In the genomic region with DNA sequence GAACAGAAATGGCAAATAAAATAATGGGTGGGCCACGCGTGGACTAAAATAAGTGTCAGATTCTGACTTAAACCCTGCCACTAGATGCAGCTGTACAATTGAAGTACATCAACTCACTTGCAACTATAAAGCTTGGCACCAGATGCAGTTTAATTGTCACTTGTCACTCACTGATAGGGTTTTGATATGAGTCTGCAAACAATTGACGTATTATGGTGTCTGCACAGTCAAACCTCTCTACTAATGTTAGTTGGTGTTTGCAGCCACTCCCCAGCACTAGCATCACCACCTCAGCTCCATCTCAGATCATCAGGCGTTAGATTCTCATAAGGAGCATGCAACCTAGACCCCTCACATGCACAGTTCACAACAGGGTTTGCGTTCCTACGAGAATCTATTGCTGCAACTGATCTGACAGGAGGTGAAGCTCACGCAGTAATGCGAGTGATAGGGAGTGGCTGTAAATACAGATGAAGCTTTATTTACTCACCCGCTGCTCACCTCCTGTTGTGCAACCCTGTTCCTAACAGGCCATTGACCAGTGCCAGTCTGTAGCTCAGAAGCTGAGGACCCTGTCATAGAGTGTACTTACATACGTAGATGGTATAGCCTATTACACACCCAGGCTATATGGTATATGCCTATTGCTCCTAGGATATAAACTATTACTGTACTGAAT, we compare ENCODE assay signal across 1 cellular context.
TF ChIP-seq lines count a peak whose summit lies in the region.

No MANE protein-coding gene starts in this region.

TF ChIP-seq in HepG2, 621 proteins besides CTCF, POLR2A, EP300 and RAD21 (continued from another document and continues in another):
- TF ChIP-seq, protein P1, sequence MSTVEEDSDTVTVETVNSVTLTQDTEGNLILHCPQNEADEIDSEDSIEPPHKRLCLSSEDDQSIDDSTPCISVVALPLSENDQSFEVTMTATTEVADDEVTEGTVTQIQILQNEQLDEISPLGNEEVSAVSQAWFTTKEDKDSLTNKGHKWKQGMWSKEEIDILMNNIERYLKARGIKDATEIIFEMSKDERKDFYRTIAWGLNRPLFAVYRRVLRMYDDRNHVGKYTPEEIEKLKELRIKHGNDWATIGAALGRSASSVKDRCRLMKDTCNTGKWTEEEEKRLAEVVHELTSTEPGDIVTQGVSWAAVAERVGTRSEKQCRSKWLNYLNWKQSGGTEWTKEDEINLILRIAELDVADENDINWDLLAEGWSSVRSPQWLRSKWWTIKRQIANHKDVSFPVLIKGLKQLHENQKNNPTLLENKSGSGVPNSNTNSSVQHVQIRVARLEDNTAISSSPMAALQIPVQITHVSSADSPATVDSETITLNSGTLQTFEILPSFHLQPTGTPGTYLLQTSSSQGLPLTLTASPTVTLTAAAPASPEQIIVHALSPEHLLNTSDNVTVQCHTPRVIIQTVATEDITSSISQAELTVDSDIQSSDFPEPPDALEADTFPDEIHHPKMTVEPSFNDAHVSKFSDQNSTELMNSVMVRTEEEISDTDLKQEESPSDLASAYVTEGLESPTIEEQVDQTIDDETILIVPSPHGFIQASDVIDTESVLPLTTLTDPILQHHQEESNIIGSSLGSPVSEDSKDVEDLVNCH (CRISPR knock-in tag; IDR thresholded peaks at IDR 0.05), result no peak
- TF ChIP-seq ZMYM4 (CRISPR knock-in tag; IDR thresholded peaks at IDR 0.05) (peak; percentile 86), ZBTB7B (CRISPR knock-in tag; IDR thresholded peaks at IDR 0.05) (peak; percentile 57; the same call in 1 of the 2 replicates), ZNF34 (CRISPR knock-in tag; IDR thresholded peaks at IDR 0.05; ENCODE audit: borderline replicate concordance) (peak; percentile 84; the same call in 1 of the 2 replicates), ZNF839 (CRISPR knock-in tag; IDR thresholded peaks at IDR 0.05; ENCODE audit: borderline replicate concordance) (no peak), NFATC3 (CRISPR knock-in tag; IDR thresholded peaks at IDR 0.05) (no peak), SMYD3 (CRISPR knock-in tag; IDR thresholded peaks at IDR 0.05) (no peak), MEIS2 (CRISPR knock-in tag; IDR thresholded peaks at IDR 0.05) (peak; percentile 86), NR2F6 (IDR thresholded peaks at IDR 0.05) (no peak), NR2F6 (CRISPR knock-in tag; IDR thresholded peaks at IDR 0.05) (peak; percentile 80), ZFP41 (CRISPR knock-in tag; IDR thresholded peaks at IDR 0.05; ENCODE audit: borderline replicate concordance) (no peak), ZNF432 (CRISPR knock-in tag; IDR thresholded peaks at IDR 0.05; ENCODE audit: borderline replicate concordance) (no peak), ZSCAN29 (CRISPR knock-in tag; conservative IDR thresholded peaks at IDR 0.05) (0 out of 2 replicates have a peak, but pooled peaks have one; percentile 59), ZSCAN12 (CRISPR knock-in tag; IDR thresholded peaks at IDR 0.05) (no peak), SKI (IDR thresholded peaks at IDR 0.05; ENCODE audit: partially characterized antibody) (no peak), ZNF616 (CRISPR knock-in tag; IDR thresholded peaks at IDR 0.05; ENCODE audit: low read depth) (no peak), CREM (IDR thresholded peaks at IDR 0.05) (peak; percentile 57; the same call in 1 of the 2 replicates), CREM (CRISPR knock-in tag; IDR thresholded peaks at IDR 0.05) (no peak), ZNF230 (CRISPR knock-in tag; IDR thresholded peaks at IDR 0.05) (0 out of 2 replicates have a peak, but pooled peaks have one; percentile 38), TGIF2 (CRISPR knock-in tag; IDR thresholded peaks at IDR 0.05) (peak; percentile 79; the same call in 1 of the 2 replicates)
- TF ChIP-seq, protein P2, sequence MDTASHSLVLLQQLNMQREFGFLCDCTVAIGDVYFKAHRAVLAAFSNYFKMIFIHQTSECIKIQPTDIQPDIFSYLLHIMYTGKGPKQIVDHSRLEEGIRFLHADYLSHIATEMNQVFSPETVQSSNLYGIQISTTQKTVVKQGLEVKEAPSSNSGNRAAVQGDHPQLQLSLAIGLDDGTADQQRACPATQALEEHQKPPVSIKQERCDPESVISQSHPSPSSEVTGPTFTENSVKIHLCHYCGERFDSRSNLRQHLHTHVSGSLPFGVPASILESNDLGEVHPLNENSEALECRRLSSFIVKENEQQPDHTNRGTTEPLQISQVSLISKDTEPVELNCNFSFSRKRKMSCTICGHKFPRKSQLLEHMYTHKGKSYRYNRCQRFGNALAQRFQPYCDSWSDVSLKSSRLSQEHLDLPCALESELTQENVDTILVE (CRISPR knock-in tag; IDR thresholded peaks at IDR 0.05), result peak; percentile 78; the same call in 1 of the 2 replicates
- TF ChIP-seq, protein P3, sequence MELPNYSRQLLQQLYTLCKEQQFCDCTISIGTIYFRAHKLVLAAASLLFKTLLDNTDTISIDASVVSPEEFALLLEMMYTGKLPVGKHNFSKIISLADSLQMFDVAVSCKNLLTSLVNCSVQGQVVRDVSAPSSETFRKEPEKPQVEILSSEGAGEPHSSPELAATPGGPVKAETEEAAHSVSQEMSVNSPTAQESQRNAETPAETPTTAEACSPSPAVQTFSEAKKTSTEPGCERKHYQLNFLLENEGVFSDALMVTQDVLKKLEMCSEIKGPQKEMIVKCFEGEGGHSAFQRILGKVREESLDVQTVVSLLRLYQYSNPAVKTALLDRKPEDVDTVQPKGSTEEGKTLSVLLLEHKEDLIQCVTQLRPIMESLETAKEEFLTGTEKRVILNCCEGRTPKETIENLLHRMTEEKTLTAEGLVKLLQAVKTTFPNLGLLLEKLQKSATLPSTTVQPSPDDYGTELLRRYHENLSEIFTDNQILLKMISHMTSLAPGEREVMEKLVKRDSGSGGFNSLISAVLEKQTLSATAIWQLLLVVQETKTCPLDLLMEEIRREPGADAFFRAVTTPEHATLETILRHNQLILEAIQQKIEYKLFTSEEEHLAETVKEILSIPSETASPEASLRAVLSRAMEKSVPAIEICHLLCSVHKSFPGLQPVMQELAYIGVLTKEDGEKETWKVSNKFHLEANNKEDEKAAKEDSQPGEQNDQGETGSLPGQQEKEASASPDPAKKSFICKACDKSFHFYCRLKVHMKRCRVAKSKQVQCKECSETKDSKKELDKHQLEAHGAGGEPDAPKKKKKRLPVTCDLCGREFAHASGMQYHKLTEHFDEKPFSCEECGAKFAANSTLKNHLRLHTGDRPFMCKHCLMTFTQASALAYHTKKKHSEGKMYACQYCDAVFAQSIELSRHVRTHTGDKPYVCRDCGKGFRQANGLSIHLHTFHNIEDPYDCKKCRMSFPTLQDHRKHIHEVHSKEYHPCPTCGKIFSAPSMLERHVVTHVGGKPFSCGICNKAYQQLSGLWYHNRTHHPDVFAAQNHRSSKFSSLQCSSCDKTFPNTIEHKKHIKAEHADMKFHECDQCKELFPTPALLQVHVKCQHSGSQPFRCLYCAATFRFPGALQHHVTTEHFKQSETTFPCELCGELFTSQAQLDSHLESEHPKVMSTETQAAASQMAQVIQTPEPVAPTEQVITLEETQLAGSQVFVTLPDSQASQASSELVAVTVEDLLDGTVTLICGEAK (IDR thresholded peaks at IDR 0.05), result no peak
- TF ChIP-seq, protein P3 (CRISPR knock-in tag; IDR thresholded peaks at IDR 0.05), result peak; percentile 71
- TF ChIP-seq, protein P4, sequence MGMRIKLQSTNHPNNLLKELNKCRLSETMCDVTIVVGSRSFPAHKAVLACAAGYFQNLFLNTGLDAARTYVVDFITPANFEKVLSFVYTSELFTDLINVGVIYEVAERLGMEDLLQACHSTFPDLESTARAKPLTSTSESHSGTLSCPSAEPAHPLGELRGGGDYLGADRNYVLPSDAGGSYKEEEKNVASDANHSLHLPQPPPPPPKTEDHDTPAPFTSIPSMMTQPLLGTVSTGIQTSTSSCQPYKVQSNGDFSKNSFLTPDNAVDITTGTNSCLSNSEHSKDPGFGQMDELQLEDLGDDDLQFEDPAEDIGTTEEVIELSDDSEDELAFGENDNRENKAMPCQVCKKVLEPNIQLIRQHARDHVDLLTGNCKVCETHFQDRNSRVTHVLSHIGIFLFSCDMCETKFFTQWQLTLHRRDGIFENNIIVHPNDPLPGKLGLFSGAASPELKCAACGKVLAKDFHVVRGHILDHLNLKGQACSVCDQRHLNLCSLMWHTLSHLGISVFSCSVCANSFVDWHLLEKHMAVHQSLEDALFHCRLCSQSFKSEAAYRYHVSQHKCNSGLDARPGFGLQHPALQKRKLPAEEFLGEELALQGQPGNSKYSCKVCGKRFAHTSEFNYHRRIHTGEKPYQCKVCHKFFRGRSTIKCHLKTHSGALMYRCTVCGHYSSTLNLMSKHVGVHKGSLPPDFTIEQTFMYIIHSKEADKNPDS (CRISPR knock-in tag; IDR thresholded peaks at IDR 0.05), result no peak
- TF ChIP-seq, protein P5, sequence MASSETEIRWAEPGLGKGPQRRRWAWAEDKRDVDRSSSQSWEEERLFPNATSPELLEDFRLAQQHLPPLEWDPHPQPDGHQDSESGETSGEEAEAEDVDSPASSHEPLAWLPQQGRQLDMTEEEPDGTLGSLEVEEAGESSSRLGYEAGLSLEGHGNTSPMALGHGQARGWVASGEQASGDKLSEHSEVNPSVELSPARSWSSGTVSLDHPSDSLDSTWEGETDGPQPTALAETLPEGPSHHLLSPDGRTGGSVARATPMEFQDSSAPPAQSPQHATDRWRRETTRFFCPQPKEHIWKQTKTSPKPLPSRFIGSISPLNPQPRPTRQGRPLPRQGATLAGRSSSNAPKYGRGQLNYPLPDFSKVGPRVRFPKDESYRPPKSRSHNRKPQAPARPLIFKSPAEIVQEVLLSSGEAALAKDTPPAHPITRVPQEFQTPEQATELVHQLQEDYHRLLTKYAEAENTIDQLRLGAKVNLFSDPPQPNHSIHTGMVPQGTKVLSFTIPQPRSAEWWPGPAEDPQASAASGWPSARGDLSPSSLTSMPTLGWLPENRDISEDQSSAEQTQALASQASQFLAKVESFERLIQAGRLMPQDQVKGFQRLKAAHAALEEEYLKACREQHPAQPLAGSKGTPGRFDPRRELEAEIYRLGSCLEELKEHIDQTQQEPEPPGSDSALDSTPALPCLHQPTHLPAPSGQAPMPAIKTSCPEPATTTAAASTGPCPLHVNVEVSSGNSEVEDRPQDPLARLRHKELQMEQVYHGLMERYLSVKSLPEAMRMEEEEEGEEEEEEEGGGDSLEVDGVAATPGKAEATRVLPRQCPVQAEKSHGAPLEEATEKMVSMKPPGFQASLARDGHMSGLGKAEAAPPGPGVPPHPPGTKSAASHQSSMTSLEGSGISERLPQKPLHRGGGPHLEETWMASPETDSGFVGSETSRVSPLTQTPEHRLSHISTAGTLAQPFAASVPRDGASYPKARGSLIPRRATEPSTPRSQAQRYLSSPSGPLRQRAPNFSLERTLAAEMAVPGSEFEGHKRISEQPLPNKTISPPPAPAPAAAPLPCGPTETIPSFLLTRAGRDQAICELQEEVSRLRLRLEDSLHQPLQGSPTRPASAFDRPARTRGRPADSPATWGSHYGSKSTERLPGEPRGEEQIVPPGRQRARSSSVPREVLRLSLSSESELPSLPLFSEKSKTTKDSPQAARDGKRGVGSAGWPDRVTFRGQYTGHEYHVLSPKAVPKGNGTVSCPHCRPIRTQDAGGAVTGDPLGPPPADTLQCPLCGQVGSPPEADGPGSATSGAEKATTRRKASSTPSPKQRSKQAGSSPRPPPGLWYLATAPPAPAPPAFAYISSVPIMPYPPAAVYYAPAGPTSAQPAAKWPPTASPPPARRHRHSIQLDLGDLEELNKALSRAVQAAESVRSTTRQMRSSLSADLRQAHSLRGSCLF (CRISPR knock-in tag; IDR thresholded peaks at IDR 0.05; ENCODE audit: borderline replicate concordance), result no peak
- TF ChIP-seq, protein P6, sequence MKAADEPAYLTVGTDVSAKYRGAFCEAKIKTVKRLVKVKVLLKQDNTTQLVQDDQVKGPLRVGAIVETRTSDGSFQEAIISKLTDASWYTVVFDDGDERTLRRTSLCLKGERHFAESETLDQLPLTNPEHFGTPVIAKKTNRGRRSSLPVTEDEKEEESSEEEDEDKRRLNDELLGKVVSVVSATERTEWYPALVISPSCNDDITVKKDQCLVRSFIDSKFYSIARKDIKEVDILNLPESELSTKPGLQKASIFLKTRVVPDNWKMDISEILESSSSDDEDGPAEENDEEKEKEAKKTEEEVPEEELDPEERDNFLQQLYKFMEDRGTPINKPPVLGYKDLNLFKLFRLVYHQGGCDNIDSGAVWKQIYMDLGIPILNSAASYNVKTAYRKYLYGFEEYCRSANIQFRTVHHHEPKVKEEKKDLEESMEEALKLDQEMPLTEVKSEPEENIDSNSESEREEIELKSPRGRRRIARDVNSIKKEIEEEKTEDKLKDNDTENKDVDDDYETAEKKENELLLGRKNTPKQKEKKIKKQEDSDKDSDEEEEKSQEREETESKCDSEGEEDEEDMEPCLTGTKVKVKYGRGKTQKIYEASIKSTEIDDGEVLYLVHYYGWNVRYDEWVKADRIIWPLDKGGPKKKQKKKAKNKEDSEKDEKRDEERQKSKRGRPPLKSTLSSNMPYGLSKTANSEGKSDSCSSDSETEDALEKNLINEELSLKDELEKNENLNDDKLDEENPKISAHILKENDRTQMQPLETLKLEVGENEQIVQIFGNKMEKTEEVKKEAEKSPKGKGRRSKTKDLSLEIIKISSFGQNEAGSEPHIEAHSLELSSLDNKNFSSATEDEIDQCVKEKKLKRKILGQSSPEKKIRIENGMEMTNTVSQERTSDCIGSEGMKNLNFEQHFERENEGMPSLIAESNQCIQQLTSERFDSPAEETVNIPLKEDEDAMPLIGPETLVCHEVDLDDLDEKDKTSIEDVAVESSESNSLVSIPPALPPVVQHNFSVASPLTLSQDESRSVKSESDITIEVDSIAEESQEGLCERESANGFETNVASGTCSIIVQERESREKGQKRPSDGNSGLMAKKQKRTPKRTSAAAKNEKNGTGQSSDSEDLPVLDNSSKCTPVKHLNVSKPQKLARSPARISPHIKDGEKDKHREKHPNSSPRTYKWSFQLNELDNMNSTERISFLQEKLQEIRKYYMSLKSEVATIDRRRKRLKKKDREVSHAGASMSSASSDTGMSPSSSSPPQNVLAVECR (CRISPR knock-in tag; IDR thresholded peaks at IDR 0.05; ENCODE audit: borderline replicate concordance), result peak; percentile 42; the same call in 1 of the 2 replicates
- TF ChIP-seq, protein P7, sequence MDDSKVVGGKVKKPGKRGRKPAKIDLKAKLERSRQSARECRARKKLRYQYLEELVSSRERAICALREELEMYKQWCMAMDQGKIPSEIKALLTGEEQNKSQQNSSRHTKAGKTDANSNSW (CRISPR knock-in tag; IDR thresholded peaks at IDR 0.05; ENCODE audit: borderline replicate concordance), result no peak
